In the genomic region with DNA sequence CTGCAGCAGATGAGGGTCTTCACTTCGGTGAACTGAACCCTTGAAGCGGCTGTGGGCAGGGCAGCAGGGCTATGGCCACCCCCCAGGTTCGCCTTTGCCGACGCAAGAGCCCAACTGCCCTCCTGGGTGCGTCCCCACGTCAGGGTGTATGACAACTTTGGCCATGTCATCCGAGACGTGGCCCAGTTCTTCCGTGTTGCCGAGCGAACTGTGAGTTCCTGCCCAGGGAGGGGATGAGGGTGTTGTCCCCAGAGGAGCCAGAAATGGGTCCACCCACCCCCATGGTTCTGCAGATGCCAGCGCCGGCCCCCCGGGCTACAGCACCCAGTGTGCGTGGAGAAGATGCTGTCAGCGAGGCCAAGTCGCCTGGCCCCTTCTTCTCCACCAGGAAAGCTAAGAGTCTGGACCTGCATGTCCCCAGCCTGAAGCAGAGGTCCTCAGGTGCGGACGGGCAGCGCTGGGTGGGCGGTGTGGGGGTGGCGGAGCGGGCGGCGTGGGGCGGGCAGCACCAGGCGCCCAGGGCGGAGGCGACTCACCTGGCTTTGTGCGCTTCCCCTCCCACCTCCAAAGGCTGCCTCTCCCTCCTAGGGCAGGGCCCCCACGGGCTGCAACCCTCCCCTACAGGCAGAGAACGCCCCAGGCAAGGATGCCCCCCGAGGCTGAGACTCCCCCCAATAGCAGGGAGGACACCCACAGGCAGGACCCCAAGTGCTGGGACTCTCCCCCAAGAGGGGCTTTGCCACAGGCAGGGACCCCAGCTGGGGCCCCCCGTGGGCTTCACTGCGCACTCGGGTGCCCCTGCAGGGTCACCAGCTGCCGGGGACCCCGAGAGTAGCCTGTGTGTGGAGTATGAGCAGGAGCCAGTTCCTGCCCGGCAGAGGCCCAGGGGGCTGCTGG, we compare ENCODE assay signal across 1 cellular context.
A peak's percentile ranks its signal among the peaks of the same experiment; 100 is the strongest.
TF ChIP-seq lines count a peak whose summit lies in the region.

No MANE protein-coding gene starts in this region.

TF ChIP-seq in Ishikawa, 13 proteins besides CTCF, POLR2A, EP300 and RAD21:
- no peak for TF ChIP-seq YY1 (IDR thresholded peaks at IDR 0.05; ENCODE audit: low read depth)
- no peak for TF ChIP-seq TEAD4 (IDR thresholded peaks at IDR 0.05)
- no peak for TF ChIP-seq EGR1 (IDR thresholded peaks at IDR 0.05)
- peak; percentile 5; the same call in 1 of the 2 replicates for TF ChIP-seq ZBTB7A (IDR thresholded peaks at IDR 0.05; ENCODE audit: low read depth)
